Comparison of ENCODE assay signal across 13 cellular contexts in genomic region chr6:17542243-17542642, GRCh38.
DNase-seq lines count a peak whose midpoint lies in the region.
"Had no signal": no experiment of that assay in that cellular context is flagged by ENCODE, and none has a peak within 500 bp of the region (broad histone marks: within the 10 kb centered on the region; RNA-seq: fewer than 3 reads in every experiment).

No MANE protein-coding gene starts in this region.

- DNase-seq in COR-L47 (lab: John Stamatoyannopoulos, UW) (peak; percentile 60), NCI-H128 (lab: John Stamatoyannopoulos, UW; ENCODE audit: unreplicated experiment) (peak; percentile 28), NCI-H345 (lab: John Stamatoyannopoulos, UW) (peak; percentile 93), RPMI8226 (peak; percentile 49), NK-92 (lab: John Stamatoyannopoulos, UW; ENCODE audit: unreplicated experiment) (no peak), NCI-H2227 (lab: John Stamatoyannopoulos, UW; ENCODE audit: unreplicated experiment) (no peak), NCI-H226 (no peak), NCI-H774 (lab: John Stamatoyannopoulos, UW) (no peak)
- DNase-seq: 8988T; AML-193; CD8-positive, alpha-beta memory T cell; DMS53; HCEC 1CT had no signal

Comparison
In these comparisons a context has a peak if more than half of its experiments do, and no peak if none do; other contexts are left out.
1. DNase-seq: peak in COR-L47 (single experiment), NCI-H128 (single experiment), NCI-H345 (single experiment) and RPMI8226 (single experiment); none in NK-92 (single experiment), NCI-H2227 (single experiment), NCI-H226 (single experiment) and NCI-H774 (single experiment).